ENCODE assay signal across 21 cellular contexts in genomic region chr17:79231766-79232287, GRCh38.
A peak's percentile ranks its signal among the peaks of the same experiment; 100 is the strongest.
DNase-seq lines count a peak whose midpoint lies in the region; ATAC-seq, FAIRE-seq and TF ChIP-seq lines count a peak whose summit lies in the region.
"Had no signal": no experiment of that assay in that cellular context is flagged by ENCODE, and none has a peak within 500 bp of the region (broad histone marks: within the 10 kb centered on the region; RNA-seq: fewer than 3 reads in every experiment).

No MANE protein-coding gene starts in this region.

- H3K4me3 Mint-ChIP-seq in HFFc6 = no peak overlapping the region
- H3K4me3 Mint-ChIP-seq: CD4-positive, CD25-positive, alpha-beta regulatory T cell had no signal

- H3K36me3 ChIP-seq in RWPE2 (ENCODE audit: low read depth) = no peaks in the 10 kb centered on the region

- no peak for ATAC-seq in A549
- ATAC-seq in RWPE2 (ENCODE audit: low read depth) = peak; percentile 52
- peak; percentile 46 for ATAC-seq in foreskin keratinocyte
- no peak for ATAC-seq in HG02970 (IDR thresholded peaks at IDR 0.05; ENCODE audit: low FRiP score, unreplicated experiment)
- ATAC-seq in HG02973 (IDR thresholded peaks at IDR 0.05; ENCODE audit: unreplicated experiment) = no peak
- ATAC-seq in GM18517 (IDR thresholded peaks at IDR 0.05; ENCODE audit: unreplicated experiment) = no peak
- ATAC-seq: PC-3 had no signal

- H3K27me3 ChIP-seq in RWPE2 (ENCODE audit: insufficient read depth, poor library complexity, severe bottlenecking) = no peaks in the 10 kb centered on the region
- H3K27me3 ChIP-seq in foreskin keratinocyte = no peaks in the 10 kb centered on the region

- CTCF ChIA-PET in A549 (lab: Yijun Ruan, JAX) = interaction anchor here (1.0 to 1.7 kb wide), 3 partner anchors 17 to 162 kb away, joined by 3 to 4 read pairs (median 3); no protein-coding TSS in a partner anchor

- peaks cover 8% of the 10 kb centered on the region for H3K27me3 Mint-ChIP-seq in HFFc6 (ENCODE audit: insufficient read depth)
- H3K27me3 Mint-ChIP-seq: CD4-positive, CD25-positive, alpha-beta regulatory T cell had no signal

- 71% methylated on average over 10 of the region's 10 CpGs for WGBS in A549 (ENCODE audit: missing lambda C conversion rate)

- H3K4me1 ChIP-seq in A549 (peaks cover 4% of the 10 kb centered on the region; the same call in 1 of the 3 replicates), RWPE2 (ENCODE audit: insufficient read depth, poor library complexity, severe bottlenecking) (peaks cover 28% of the 10 kb centered on the region), foreskin keratinocyte (peaks cover 9% of the 10 kb centered on the region)

- H3K4me3 ChIP-seq in A549 (no peak overlapping the region), RWPE2 (ENCODE audit: severe bottlenecking) (no peak overlapping the region)

- no peak overlapping the region for H3K27ac ChIP-seq in A549
- H3K27ac ChIP-seq in RWPE2 (ENCODE audit: poor library complexity, severe bottlenecking) = peak overlapping the region; percentile 98
- no peak overlapping the region for H3K27ac ChIP-seq in foreskin keratinocyte

- H3K4me2 ChIP-seq in A549 = no peak overlapping the region

- FAIRE-seq in A549 (lab: Jason Lieb, UNC) = no peak
- FAIRE-seq: D721Med had no signal

- DNase-seq in A549 (ENCODE audit: low read depth in 1 of 2, low spot score in 1 of 2) = no peak
- peak; percentile 13 for DNase-seq in HFFc6
- DNase-seq in RWPE2 (ENCODE audit: low spot score) = no peak
- DNase-seq in foreskin keratinocyte = peak; percentile 81 to 90
- DNase-seq in activated T-cell treated with anti-CD3 and anti-CD28 coated beads, Interleukin-2, amount 50 U/mL, for 48 hours = no peak
- DNase-seq: ACHN; CD4-positive, CD25-positive, alpha-beta regulatory T cell; DMS79 treated with DMSO at 0.1 percent for 48 hours; GF-D8; KG1; MM.1S; NCI-H1105; NCI-H187; NCI-H446 treated with DMSO at 0.1 percent for 48 hours; NCI-H748 treated with DMSO at 0.1 percent for 48 hours; PC-3; SHP77 had no signal

- no peak for TF ChIP-seq EP300 in A549 (IDR thresholded peaks at IDR 0.05)

- POLR2A ChIA-PET in A549 (lab: Yijun Ruan, JAX) = no interaction called here

- 0 out of 2 replicates have a peak, but pooled peaks cover 4% of the 10 kb centered on the region for H3K36me3 Mint-ChIP-seq in HFFc6 (ENCODE audit: low read depth)
- H3K36me3 Mint-ChIP-seq: CD4-positive, CD25-positive, alpha-beta regulatory T cell had no signal

- peaks cover 5% of the 10 kb centered on the region; the same call in 1 of the 2 replicates for H3K9me3 Mint-ChIP-seq in HFFc6
- H3K9me3 Mint-ChIP-seq: CD4-positive, CD25-positive, alpha-beta regulatory T cell had no signal

- no peak for TF ChIP-seq RAD21 in A549 (conservative IDR thresholded peaks at IDR 0.05 in 1 of 2, IDR thresholded peaks at IDR 0.05 in 1 of 2)

- peaks cover 14% of the 10 kb centered on the region for H3K4me1 Mint-ChIP-seq in HFFc6 (ENCODE audit: low read depth)
- H3K4me1 Mint-ChIP-seq: CD4-positive, CD25-positive, alpha-beta regulatory T cell had no signal

- TF ChIP-seq POLR2A in A549 (IDR thresholded peaks at IDR 0.05; ENCODE audit: low read length) = no peak

- TF ChIP-seq CTCF in A549 (IDR thresholded peaks at IDR 0.05) (no peak), HFFc6 (IDR thresholded peaks at IDR 0.05) (no peak), RWPE2 (IDR thresholded peaks at IDR 0.05; ENCODE audit: poor library complexity, severe bottlenecking) (no peak), foreskin keratinocyte (conservative IDR thresholded peaks at IDR 0.05) (no peak)

- no peak overlapping the region for H3K27ac Mint-ChIP-seq in HFFc6
- H3K27ac Mint-ChIP-seq: CD4-positive, CD25-positive, alpha-beta regulatory T cell had no signal

- H3K9me3 ChIP-seq in A549 (no peaks in the 10 kb centered on the region), RWPE2 (ENCODE audit: severe bottlenecking) (no peaks in the 10 kb centered on the region)

TF ChIP-seq in A549, 52 proteins besides CTCF, POLR2A, EP300 and RAD21:
- TF ChIP-seq PBX3 (IDR thresholded peaks at IDR 0.05) = no peak
- no peak for TF ChIP-seq RARB (CRISPR knock-in tag; IDR thresholded peaks at IDR 0.05)
- peak; percentile 39 for TF ChIP-seq CHD2 (IDR thresholded peaks at IDR 0.05; ENCODE audit: low read length, partially characterized antibody)
- TF ChIP-seq POLR2AphosphoS2 (conservative IDR thresholded peaks at IDR 0.05; ENCODE audit: low read length) = no peak
- TF ChIP-seq JUNB (IDR thresholded peaks at IDR 0.05) = no peak

Comparison
In these comparisons a context has a peak if more than half of its experiments do, and no peak if none do; other contexts are left out.
1. ATAC-seq: peak in RWPE2 (single experiment) and foreskin keratinocyte (single experiment); none in A549 (0 of 2), HG02970 (single experiment), HG02973 (single experiment) and GM18517 (single experiment).
2. DNase-seq: peak in HFFc6 (single experiment) and foreskin keratinocyte (2 of 2); none in A549 (0 of 2), RWPE2 (single experiment) and activated T-cell treated with anti-CD3 and anti-CD28 coated beads, Interleukin-2, amount 50 U/mL, for 48 hours (0 of 2).